ENCODE assay signal across 1 cellular context in the genomic region with DNA sequence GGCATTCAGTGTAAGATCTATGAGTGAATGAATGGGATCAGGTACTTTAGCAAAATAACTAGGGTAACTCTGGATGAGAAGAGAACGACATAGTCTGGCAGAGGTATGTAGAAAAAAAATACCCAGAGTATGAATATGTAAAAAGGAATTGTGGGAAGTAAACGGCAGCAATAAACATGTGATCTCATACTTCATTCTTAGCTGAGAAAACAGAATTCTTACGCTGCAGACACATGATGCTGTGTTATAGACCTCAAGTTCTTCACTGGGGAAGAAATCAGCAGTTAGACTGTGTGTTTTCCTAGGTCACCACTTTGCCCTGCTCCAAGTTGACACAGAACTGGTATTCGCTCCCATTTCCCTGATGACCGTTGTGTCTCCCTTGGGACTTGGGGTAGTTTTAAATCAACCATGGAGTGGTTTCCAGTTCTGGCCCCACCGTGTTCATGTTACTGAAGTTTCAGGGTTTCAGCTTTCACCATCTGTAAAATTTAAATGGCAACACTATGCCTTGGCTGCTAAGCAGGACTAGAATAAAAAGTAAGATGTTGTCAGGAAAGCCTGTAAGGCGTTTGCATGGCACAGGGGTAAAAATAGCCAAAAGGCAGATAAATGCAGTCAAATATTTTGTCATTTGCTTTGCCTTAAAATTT.
TF ChIP-seq lines count a peak whose summit lies in the region.

No MANE protein-coding gene starts in this region.

TF ChIP-seq in SK-N-SH, 30 proteins besides CTCF, POLR2A, EP300 and RAD21 (continued from another document):
- TF ChIP-seq, protein P1, sequence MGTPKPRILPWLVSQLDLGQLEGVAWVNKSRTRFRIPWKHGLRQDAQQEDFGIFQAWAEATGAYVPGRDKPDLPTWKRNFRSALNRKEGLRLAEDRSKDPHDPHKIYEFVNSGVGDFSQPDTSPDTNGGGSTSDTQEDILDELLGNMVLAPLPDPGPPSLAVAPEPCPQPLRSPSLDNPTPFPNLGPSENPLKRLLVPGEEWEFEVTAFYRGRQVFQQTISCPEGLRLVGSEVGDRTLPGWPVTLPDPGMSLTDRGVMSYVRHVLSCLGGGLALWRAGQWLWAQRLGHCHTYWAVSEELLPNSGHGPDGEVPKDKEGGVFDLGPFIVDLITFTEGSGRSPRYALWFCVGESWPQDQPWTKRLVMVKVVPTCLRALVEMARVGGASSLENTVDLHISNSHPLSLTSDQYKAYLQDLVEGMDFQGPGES (IDR thresholded peaks at IDR 0.05; ENCODE audit: low read depth, low read length), result no peak
